Comparison of ENCODE assay signal across 1 cellular context in the genomic region with DNA sequence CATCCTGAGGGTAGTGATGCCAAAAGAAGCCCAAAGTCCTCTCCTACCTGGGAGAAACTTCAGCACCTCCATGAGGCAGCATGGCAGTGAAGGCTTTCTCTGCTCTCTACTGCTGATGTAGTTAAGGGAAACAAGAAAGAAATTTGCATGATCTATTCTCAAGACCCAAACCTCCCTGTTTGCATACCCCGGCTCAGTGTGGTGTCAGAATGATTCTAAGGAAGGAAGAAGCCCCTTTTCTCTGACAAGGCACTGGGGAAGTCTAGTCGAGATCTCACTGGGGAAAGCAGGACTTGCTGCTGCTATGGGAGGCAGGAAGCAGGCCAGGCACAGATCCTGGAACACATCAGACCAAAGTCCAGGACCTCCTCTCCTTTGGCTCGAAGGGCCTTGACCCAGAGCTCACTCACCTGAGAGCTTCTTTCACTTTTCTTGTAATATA.
TF ChIP-seq lines count a peak whose summit lies in the region.

No MANE protein-coding gene starts in this region.

TF ChIP-seq in HepG2, 621 proteins besides CTCF, POLR2A, EP300 and RAD21 (continued from another document and continues in another):
- TF ChIP-seq, protein P1, sequence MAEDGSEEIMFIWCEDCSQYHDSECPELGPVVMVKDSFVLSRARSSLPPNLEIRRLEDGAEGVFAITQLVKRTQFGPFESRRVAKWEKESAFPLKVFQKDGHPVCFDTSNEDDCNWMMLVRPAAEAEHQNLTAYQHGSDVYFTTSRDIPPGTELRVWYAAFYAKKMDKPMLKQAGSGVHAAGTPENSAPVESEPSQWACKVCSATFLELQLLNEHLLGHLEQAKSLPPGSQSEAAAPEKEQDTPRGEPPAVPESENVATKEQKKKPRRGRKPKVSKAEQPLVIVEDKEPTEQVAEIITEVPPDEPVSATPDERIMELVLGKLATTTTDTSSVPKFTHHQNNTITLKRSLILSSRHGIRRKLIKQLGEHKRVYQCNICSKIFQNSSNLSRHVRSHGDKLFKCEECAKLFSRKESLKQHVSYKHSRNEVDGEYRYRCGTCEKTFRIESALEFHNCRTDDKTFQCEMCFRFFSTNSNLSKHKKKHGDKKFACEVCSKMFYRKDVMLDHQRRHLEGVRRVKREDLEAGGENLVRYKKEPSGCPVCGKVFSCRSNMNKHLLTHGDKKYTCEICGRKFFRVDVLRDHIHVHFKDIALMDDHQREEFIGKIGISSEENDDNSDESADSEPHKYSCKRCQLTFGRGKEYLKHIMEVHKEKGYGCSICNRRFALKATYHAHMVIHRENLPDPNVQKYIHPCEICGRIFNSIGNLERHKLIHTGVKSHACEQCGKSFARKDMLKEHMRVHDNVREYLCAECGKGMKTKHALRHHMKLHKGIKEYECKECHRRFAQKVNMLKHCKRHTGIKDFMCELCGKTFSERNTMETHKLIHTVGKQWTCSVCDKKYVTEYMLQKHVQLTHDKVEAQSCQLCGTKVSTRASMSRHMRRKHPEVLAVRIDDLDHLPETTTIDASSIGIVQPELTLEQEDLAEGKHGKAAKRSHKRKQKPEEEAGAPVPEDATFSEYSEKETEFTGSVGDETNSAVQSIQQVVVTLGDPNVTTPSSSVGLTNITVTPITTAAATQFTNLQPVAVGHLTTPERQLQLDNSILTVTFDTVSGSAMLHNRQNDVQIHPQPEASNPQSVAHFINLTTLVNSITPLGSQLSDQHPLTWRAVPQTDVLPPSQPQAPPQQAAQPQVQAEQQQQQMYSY (CRISPR knock-in tag; IDR thresholded peaks at IDR 0.05) = no peak
- TF ChIP-seq ZNF552 (CRISPR knock-in tag; IDR thresholded peaks at IDR 0.05; ENCODE audit: borderline replicate concordance) = no peak
- TF ChIP-seq SMYD3 (CRISPR knock-in tag; IDR thresholded peaks at IDR 0.05) = no peak
- TF ChIP-seq ISL2 (CRISPR knock-in tag; IDR thresholded peaks at IDR 0.05) = no peak
- peak; percentile 40; the same call in 1 of the 2 replicates for TF ChIP-seq MED1 (CRISPR knock-in tag; IDR thresholded peaks at IDR 0.05)
- TF ChIP-seq MEF2D (CRISPR knock-in tag; IDR thresholded peaks at IDR 0.05) = no peak
- TF ChIP-seq XBP1 (CRISPR knock-in tag; IDR thresholded peaks at IDR 0.05) = no peak
- no peak for TF ChIP-seq ZNF709 (CRISPR knock-in tag; IDR thresholded peaks at IDR 0.05)
- TF ChIP-seq, protein P2, sequence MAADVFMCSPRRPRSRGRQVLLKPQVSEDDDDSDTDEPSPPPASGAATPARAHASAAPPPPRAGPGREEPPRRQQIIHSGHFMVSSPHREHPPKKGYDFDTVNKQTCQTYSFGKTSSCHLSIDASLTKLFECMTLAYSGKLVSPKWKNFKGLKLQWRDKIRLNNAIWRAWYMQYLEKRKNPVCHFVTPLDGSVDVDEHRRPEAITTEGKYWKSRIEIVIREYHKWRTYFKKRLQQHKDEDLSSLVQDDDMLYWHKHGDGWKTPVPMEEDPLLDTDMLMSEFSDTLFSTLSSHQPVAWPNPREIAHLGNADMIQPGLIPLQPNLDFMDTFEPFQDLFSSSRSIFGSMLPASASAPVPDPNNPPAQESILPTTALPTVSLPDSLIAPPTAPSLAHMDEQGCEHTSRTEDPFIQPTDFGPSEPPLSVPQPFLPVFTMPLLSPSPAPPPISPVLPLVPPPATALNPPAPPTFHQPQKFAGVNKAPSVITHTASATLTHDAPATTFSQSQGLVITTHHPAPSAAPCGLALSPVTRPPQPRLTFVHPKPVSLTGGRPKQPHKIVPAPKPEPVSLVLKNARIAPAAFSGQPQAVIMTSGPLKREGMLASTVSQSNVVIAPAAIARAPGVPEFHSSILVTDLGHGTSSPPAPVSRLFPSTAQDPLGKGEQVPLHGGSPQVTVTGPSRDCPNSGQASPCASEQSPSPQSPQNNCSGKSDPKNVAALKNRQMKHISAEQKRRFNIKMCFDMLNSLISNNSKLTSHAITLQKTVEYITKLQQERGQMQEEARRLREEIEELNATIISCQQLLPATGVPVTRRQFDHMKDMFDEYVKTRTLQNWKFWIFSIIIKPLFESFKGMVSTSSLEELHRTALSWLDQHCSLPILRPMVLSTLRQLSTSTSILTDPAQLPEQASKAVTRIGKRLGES (CRISPR knock-in tag; IDR thresholded peaks at IDR 0.05; ENCODE audit: borderline replicate concordance) = no peak
- TF ChIP-seq, protein P3, sequence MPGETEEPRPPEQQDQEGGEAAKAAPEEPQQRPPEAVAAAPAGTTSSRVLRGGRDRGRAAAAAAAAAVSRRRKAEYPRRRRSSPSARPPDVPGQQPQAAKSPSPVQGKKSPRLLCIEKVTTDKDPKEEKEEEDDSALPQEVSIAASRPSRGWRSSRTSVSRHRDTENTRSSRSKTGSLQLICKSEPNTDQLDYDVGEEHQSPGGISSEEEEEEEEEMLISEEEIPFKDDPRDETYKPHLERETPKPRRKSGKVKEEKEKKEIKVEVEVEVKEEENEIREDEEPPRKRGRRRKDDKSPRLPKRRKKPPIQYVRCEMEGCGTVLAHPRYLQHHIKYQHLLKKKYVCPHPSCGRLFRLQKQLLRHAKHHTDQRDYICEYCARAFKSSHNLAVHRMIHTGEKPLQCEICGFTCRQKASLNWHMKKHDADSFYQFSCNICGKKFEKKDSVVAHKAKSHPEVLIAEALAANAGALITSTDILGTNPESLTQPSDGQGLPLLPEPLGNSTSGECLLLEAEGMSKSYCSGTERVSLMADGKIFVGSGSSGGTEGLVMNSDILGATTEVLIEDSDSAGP (CRISPR knock-in tag; IDR thresholded peaks at IDR 0.05; ENCODE audit: borderline replicate concordance) = no peak
- TF ChIP-seq CHD4 (IDR thresholded peaks at IDR 0.05; ENCODE audit: borderline replicate concordance, low read length) = no peak
- TF ChIP-seq, protein P4, sequence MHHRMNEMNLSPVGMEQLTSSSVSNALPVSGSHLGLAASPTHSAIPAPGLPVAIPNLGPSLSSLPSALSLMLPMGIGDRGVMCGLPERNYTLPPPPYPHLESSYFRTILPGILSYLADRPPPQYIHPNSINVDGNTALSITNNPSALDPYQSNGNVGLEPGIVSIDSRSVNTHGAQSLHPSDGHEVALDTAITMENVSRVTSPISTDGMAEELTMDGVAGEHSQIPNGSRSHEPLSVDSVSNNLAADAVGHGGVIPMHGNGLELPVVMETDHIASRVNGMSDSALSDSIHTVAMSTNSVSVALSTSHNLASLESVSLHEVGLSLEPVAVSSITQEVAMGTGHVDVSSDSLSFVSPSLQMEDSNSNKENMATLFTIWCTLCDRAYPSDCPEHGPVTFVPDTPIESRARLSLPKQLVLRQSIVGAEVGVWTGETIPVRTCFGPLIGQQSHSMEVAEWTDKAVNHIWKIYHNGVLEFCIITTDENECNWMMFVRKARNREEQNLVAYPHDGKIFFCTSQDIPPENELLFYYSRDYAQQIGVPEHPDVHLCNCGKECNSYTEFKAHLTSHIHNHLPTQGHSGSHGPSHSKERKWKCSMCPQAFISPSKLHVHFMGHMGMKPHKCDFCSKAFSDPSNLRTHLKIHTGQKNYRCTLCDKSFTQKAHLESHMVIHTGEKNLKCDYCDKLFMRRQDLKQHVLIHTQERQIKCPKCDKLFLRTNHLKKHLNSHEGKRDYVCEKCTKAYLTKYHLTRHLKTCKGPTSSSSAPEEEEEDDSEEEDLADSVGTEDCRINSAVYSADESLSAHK (CRISPR knock-in tag; IDR thresholded peaks at IDR 0.05; ENCODE audit: borderline replicate concordance) = no peak
- peak in 1 of 2 experiments; percentile 23; a peak in 1 of 4 replicates for TF ChIP-seq NR2F1 (CRISPR knock-in tag; IDR thresholded peaks at IDR 0.05)
- TF ChIP-seq KLF13 (CRISPR knock-in tag; IDR thresholded peaks at IDR 0.05) = no peak
- TF ChIP-seq ZNF33A (CRISPR knock-in tag; IDR thresholded peaks at IDR 0.05; ENCODE audit: borderline replicate concordance) = no peak
- TF ChIP-seq HMGA1 (CRISPR knock-in tag; conservative IDR thresholded peaks at IDR 0.05) = no peak
- TF ChIP-seq POLR2AphosphoS5 (IDR thresholded peaks at IDR 0.05; ENCODE audit: low read depth, low read length) = no peak
- TF ChIP-seq, protein P5, sequence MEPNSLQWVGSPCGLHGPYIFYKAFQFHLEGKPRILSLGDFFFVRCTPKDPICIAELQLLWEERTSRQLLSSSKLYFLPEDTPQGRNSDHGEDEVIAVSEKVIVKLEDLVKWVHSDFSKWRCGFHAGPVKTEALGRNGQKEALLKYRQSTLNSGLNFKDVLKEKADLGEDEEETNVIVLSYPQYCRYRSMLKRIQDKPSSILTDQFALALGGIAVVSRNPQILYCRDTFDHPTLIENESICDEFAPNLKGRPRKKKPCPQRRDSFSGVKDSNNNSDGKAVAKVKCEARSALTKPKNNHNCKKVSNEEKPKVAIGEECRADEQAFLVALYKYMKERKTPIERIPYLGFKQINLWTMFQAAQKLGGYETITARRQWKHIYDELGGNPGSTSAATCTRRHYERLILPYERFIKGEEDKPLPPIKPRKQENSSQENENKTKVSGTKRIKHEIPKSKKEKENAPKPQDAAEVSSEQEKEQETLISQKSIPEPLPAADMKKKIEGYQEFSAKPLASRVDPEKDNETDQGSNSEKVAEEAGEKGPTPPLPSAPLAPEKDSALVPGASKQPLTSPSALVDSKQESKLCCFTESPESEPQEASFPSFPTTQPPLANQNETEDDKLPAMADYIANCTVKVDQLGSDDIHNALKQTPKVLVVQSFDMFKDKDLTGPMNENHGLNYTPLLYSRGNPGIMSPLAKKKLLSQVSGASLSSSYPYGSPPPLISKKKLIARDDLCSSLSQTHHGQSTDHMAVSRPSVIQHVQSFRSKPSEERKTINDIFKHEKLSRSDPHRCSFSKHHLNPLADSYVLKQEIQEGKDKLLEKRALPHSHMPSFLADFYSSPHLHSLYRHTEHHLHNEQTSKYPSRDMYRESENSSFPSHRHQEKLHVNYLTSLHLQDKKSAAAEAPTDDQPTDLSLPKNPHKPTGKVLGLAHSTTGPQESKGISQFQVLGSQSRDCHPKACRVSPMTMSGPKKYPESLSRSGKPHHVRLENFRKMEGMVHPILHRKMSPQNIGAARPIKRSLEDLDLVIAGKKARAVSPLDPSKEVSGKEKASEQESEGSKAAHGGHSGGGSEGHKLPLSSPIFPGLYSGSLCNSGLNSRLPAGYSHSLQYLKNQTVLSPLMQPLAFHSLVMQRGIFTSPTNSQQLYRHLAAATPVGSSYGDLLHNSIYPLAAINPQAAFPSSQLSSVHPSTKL (CRISPR knock-in tag; IDR thresholded peaks at IDR 0.05) = peak; percentile 49; the same call in 1 of the 2 replicates
- TF ChIP-seq KDM4B (CRISPR knock-in tag; IDR thresholded peaks at IDR 0.05) = no peak
- TF ChIP-seq ZNF883 (CRISPR knock-in tag; IDR thresholded peaks at IDR 0.05; ENCODE audit: not compliant biosample characterization) = no peak
- no peak for TF ChIP-seq ZNF383 (CRISPR knock-in tag; IDR thresholded peaks at IDR 0.05; ENCODE audit: borderline replicate concordance)
- TF ChIP-seq, protein P6, sequence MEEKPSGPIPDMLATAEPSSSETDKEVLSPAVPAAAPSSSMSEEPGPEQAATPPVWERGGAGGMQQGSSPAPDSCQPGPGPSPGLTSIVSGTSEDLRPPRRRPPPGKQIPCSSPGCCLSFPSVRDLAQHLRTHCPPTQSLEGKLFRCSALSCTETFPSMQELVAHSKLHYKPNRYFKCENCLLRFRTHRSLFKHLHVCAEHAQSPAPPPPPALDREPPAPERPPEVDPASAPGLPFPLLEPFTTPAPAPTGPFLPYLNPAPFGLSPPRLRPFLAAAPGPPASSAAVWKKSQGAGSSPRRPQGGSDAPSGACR (CRISPR knock-in tag; IDR thresholded peaks at IDR 0.05) = no peak
- no peak for TF ChIP-seq EZH2 (conservative IDR thresholded peaks at IDR 0.05; ENCODE audit: low read depth, low read length)
- TF ChIP-seq, protein P7, sequence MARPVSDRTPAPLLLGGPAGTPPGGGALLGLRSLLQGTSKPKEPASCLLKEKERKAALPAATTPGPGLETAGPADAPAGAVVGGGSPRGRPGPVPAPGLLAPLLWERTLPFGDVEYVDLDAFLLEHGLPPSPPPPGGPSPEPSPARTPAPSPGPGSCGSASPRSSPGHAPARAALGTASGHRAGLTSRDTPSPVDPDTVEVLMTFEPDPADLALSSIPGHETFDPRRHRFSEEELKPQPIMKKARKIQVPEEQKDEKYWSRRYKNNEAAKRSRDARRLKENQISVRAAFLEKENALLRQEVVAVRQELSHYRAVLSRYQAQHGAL (CRISPR knock-in tag; IDR thresholded peaks at IDR 0.05; ENCODE audit: not compliant biosample characterization) = no peak
- TF ChIP-seq SP2 (CRISPR knock-in tag; IDR thresholded peaks at IDR 0.05) = no peak
- TF ChIP-seq, protein P8, sequence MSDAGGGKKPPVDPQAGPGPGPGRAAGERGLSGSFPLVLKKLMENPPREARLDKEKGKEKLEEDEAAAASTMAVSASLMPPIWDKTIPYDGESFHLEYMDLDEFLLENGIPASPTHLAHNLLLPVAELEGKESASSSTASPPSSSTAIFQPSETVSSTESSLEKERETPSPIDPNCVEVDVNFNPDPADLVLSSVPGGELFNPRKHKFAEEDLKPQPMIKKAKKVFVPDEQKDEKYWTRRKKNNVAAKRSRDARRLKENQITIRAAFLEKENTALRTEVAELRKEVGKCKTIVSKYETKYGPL (CRISPR knock-in tag; IDR thresholded peaks at IDR 0.05) = no peak
- TF ChIP-seq SMAD9 (CRISPR knock-in tag; IDR thresholded peaks at IDR 0.05) = no peak
- TF ChIP-seq, protein P9, sequence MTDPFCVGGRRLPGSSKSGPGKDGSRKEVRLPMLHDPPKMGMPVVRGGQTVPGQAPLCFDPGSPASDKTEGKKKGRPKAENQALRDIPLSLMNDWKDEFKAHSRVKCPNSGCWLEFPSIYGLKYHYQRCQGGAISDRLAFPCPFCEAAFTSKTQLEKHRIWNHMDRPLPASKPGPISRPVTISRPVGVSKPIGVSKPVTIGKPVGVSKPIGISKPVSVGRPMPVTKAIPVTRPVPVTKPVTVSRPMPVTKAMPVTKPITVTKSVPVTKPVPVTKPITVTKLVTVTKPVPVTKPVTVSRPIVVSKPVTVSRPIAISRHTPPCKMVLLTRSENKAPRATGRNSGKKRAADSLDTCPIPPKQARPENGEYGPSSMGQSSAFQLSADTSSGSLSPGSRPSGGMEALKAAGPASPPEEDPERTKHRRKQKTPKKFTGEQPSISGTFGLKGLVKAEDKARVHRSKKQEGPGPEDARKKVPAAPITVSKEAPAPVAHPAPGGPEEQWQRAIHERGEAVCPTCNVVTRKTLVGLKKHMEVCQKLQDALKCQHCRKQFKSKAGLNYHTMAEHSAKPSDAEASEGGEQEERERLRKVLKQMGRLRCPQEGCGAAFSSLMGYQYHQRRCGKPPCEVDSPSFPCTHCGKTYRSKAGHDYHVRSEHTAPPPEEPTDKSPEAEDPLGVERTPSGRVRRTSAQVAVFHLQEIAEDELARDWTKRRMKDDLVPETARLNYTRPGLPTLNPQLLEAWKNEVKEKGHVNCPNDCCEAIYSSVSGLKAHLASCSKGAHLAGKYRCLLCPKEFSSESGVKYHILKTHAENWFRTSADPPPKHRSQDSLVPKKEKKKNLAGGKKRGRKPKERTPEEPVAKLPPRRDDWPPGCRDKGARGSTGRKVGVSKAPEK (CRISPR knock-in tag; IDR thresholded peaks at IDR 0.05; ENCODE audit: borderline replicate concordance) = no peak
- no peak for TF ChIP-seq SMAD1 (CRISPR knock-in tag; IDR thresholded peaks at IDR 0.05; ENCODE audit: borderline replicate concordance, low read depth)
- TF ChIP-seq ZBTB42 (CRISPR knock-in tag; IDR thresholded peaks at IDR 0.05) = no peak
- TF ChIP-seq ZNF44 (CRISPR knock-in tag; IDR thresholded peaks at IDR 0.05) = no peak
- TF ChIP-seq, protein P10, sequence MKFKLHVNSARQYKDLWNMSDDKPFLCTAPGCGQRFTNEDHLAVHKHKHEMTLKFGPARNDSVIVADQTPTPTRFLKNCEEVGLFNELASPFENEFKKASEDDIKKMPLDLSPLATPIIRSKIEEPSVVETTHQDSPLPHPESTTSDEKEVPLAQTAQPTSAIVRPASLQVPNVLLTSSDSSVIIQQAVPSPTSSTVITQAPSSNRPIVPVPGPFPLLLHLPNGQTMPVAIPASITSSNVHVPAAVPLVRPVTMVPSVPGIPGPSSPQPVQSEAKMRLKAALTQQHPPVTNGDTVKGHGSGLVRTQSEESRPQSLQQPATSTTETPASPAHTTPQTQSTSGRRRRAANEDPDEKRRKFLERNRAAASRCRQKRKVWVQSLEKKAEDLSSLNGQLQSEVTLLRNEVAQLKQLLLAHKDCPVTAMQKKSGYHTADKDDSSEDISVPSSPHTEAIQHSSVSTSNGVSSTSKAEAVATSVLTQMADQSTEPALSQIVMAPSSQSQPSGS (CRISPR knock-in tag; IDR thresholded peaks at IDR 0.05) = no peak
- TF ChIP-seq HNRNPK (IDR thresholded peaks at IDR 0.05; ENCODE audit: low read depth, low read length, poor library complexity, severe bottlenecking) = no peak
- TF ChIP-seq ZEB1 (IDR thresholded peaks at IDR 0.05; ENCODE audit: insufficient replicate concordance, low read depth) = no peak
- no peak for TF ChIP-seq HOXA7 (CRISPR knock-in tag; IDR thresholded peaks at IDR 0.05)
